Comparison of ENCODE assay signal across 26 cellular contexts in genomic region chr5:110209401-110209800, GRCh38.
"Had no signal": no experiment of that assay in that cellular context is flagged by ENCODE, and none has a peak within 500 bp of the region (broad histone marks: within the 10 kb centered on the region; RNA-seq: fewer than 3 reads in every experiment).

No MANE protein-coding gene starts in this region.

- ATAC-seq: effector memory CD8-positive, alpha-beta T cell; esophagus mucosa; gastrocnemius medialis; heart left ventricle; left cardiac atrium; left lung; left ventricle myocardium superior; lower lobe of right lung; mucosa of descending colon had no signal

- H3K27me3 ChIP-seq: dorsolateral prefrontal cortex, esophagus squamous epithelium, gastrocnemius medialis, heart left ventricle, hepatocyte, left lung had no signal

- H3K4me1 ChIP-seq: esophagus squamous epithelium, gastrocnemius medialis, heart left ventricle, left lung, lower lobe of right lung had no signal

- H3K4me3 ChIP-seq: coronary artery, dorsolateral prefrontal cortex, esophagus squamous epithelium, gastrocnemius medialis, heart left ventricle, hepatocyte, left lung, lower lobe of right lung, mucosa of descending colon had no signal

- H2AFZ ChIP-seq: hepatocyte had no signal

- H3K27ac ChIP-seq: coronary artery, dorsolateral prefrontal cortex, epithelial cell of prostate, esophagus squamous epithelium, gastrocnemius medialis, heart left ventricle, hepatocyte, left lung, lower lobe of right lung had no signal

- DNase-seq: dermis blood vessel endothelial cell; dorsolateral prefrontal cortex; effector CD8-positive, alpha-beta T cell; effector memory CD8-positive, alpha-beta T cell; endodermal cell; erythroblast; esophagus squamous epithelium; foreskin fibroblast; foreskin melanocyte; gastrocnemius medialis; heart left ventricle; hypothalamus; immature natural killer cell; islet precursor cell; kidney; kidney glomerular epithelial cell; left cardiac atrium; left lung; left ventricle myocardium superior; lower lobe of right lung; mesenchymal stem cell; mucosa of descending colon had no signal

- H3K79me2 ChIP-seq: hepatocyte had no signal

- H3K4me2 ChIP-seq: hepatocyte had no signal

- H3K36me3 ChIP-seq: esophagus squamous epithelium, gastrocnemius medialis, heart left ventricle, left lung, lower lobe of right lung had no signal

- H3K9me3 ChIP-seq: esophagus squamous epithelium, gastrocnemius medialis, lower lobe of right lung had no signal
